ENCODE assay signal across 1 cellular context in the genomic region with DNA sequence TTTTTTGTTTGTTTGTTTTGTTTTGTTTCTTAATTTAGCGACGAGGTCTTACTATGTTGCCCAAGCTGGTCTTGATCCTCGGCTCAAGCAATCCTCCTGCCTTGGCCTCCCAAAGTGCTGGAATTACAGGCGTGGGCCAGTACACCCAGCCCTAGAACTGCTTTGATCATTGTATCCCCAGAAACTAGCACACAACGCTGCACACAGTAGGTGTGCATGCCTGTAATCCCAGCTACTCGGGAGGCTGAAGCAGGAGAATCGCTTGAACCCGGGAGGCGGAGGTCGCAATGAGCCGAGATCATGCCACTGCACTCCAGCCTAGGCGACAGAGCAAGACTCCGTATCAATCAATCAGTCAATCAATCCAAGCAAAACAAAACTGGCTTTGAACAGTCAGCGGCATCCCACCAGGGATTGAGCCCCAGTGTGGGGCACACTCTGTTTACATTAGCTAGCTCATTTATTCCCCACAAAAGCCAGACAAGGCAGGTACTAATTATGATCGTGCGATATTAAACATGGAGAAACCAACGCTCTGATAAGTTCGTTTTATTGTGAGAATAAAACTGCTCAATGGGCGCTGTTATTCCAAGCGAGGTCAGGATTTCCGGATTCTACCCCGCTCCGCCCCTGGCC.
TF ChIP-seq lines count a peak whose summit lies in the region.

No MANE protein-coding gene starts in this region.

TF ChIP-seq in liver, 16 proteins besides CTCF, POLR2A, EP300 and RAD21 (continued from another document):
- TF ChIP-seq FOXA1 (IDR thresholded peaks at IDR 0.05) (no peak), FOXA2 (IDR thresholded peaks at IDR 0.05) (no peak), RXRA (IDR thresholded peaks at IDR 0.05) (peak in 1 of 2 donors; percentile 15), EGR1 (IDR thresholded peaks at IDR 0.05; ENCODE audit: low read depth in 2 of 2) (no peak), ATF3 (IDR thresholded peaks at IDR 0.05) (no peak)
